ENCODE assay signal across 14 cellular contexts in the genomic region with DNA sequence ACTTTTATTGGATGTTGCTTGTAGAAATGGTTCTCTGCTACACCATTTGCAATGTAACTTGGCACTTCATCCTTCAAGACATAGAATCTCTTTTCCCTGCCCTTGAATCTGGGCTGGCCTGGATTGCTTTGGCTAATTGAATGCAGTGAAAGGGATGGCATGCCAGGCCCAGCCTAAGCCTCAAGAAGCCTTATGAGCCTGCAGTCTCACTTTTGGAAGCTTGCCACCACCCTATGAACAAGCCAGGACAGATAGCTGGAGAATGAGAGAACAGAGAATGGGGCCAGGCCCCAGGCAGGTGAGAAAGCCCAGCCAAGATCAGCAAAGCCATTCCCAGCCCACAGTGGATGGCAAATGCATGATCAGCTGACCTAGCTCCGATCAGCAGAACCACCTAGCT.
"Had no signal": no experiment of that assay in that cellular context is flagged by ENCODE, and none has a peak within 500 bp of the region (broad histone marks: within the 10 kb centered on the region; RNA-seq: fewer than 3 reads in every experiment).

No MANE protein-coding gene starts in this region.

- ATAC-seq: body of pancreas, gastroesophageal sphincter, left ventricle myocardium superior had no signal

- DNase-seq: activated CD4-positive, alpha-beta T cell treated with anti-CD3 and anti-CD28 coated beads, Interleukin-2, amount 50 U/mL, for 1 hour; activated CD4-positive, CD25-positive, alpha-beta regulatory T cell; activated naive CD4-positive, alpha-beta T cell treated with anti-CD3 and anti-CD28 coated beads, Interleukin-2, amount 50 U/mL, for 16 hours; adrenal gland; body of pancreas; dermis blood vessel endothelial cell; left ventricle myocardium superior; mesendoderm; ovary; stimulated activated CD4-positive, alpha-beta T cell treated with anti-CD3 and anti-CD28 coated beads, Interleukin-4, amount 100 ng/mL, for 1 hour; stimulated activated CD8-positive, alpha-beta memory T cell treated with anti-CD3 and anti-CD28 coated beads, Interleukin-4, amount 100 ng/mL, for 48 hours; T-helper 2 cell; upper lobe of left lung had no signal

- H3K4me3 ChIP-seq: adrenal gland, body of pancreas, gastroesophageal sphincter, ovary, upper lobe of left lung had no signal

- H3K36me3 ChIP-seq: adrenal gland, gastroesophageal sphincter, ovary, upper lobe of left lung had no signal

- H3K27me3 ChIP-seq: adrenal gland, body of pancreas, gastroesophageal sphincter, ovary, upper lobe of left lung had no signal
